ENCODE assay signal across 1 cellular context in the genomic region with DNA sequence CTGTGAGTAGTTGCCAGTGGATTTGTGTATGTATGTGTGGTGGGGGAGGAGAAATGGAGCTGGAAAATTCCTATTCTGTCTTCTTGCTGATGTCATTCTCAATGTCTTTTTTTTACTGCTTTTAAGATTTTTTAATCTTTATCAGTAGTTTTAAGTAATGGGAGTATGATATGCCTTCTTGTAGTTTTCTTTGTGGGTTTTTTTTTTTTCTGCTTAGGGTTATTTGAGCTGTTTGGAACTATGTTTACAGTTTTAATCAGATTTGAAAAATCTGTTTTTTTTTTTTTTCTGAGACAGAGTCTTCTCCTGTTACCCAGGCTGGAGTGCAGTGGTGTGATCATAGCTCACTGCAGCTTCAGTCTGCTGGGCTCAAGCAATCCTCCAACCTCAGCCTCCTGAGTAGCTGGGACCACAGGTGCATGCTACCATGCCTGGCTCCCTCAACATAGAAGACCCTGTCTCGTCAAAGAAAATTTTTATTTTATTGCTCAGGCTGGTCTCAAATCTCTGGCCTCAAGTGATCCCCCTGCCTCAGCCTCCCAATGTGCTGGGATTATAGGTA.
TF ChIP-seq lines count a peak whose summit lies in the region.

No MANE protein-coding gene starts in this region.

TF ChIP-seq in K562, 482 proteins besides CTCF, POLR2A, EP300 and RAD21 (continues in another document):
- peak; percentile 70 for TF ChIP-seq ZBTB40 (IDR thresholded peaks at IDR 0.05)
- no peak for TF ChIP-seq ZBTB40 (CRISPR knock-in tag; IDR thresholded peaks at IDR 0.05)
- no peak for TF ChIP-seq ARID2 (IDR thresholded peaks at IDR 0.05)
- TF ChIP-seq ZFPM2 (CRISPR knock-in tag; IDR thresholded peaks at IDR 0.05) = no peak
- TF ChIP-seq SMARCA4 (IDR thresholded peaks at IDR 0.05) = peak; percentile 10; the same call in 1 of the 2 replicates
- no peak for TF ChIP-seq TRIM28 (IDR thresholded peaks at IDR 0.05)
- TF ChIP-seq, protein P1, sequence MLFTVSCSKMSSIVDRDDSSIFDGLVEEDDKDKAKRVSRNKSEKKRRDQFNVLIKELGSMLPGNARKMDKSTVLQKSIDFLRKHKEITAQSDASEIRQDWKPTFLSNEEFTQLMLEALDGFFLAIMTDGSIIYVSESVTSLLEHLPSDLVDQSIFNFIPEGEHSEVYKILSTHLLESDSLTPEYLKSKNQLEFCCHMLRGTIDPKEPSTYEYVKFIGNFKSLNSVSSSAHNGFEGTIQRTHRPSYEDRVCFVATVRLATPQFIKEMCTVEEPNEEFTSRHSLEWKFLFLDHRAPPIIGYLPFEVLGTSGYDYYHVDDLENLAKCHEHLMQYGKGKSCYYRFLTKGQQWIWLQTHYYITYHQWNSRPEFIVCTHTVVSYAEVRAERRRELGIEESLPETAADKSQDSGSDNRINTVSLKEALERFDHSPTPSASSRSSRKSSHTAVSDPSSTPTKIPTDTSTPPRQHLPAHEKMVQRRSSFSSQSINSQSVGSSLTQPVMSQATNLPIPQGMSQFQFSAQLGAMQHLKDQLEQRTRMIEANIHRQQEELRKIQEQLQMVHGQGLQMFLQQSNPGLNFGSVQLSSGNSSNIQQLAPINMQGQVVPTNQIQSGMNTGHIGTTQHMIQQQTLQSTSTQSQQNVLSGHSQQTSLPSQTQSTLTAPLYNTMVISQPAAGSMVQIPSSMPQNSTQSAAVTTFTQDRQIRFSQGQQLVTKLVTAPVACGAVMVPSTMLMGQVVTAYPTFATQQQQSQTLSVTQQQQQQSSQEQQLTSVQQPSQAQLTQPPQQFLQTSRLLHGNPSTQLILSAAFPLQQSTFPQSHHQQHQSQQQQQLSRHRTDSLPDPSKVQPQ (CRISPR knock-in tag; IDR thresholded peaks at IDR 0.05; ENCODE audit: borderline replicate concordance) = no peak
- TF ChIP-seq SREBF2 (CRISPR knock-in tag; IDR thresholded peaks at IDR 0.05) = no peak
- no peak for TF ChIP-seq CCNT2 (IDR thresholded peaks at IDR 0.05; ENCODE audit: borderline replicate concordance, extremely low read depth, insufficient read length, low read depth, low read length)
- TF ChIP-seq ELF4 (CRISPR knock-in tag; IDR thresholded peaks at IDR 0.05) = no peak
- TF ChIP-seq HMGN3 (IDR thresholded peaks at IDR 0.05; ENCODE audit: borderline replicate concordance, extremely low read depth, insufficient read length, low read depth, low read length) = no peak
- no peak for TF ChIP-seq HDAC2 (IDR thresholded peaks at IDR 0.05)
- no peak for TF ChIP-seq KLF10 (CRISPR knock-in tag; IDR thresholded peaks at IDR 0.05)
- TF ChIP-seq ZKSCAN8 (CRISPR knock-in tag; IDR thresholded peaks at IDR 0.05) = no peak
- TF ChIP-seq ZNF785 (CRISPR knock-in tag; IDR thresholded peaks at IDR 0.05) = no peak
- no peak for TF ChIP-seq PURB (CRISPR knock-in tag; IDR thresholded peaks at IDR 0.05; ENCODE audit: low read depth)
- TF ChIP-seq SETDB1 (IDR thresholded peaks at IDR 0.05; ENCODE audit: low read length) = no peak
- no peak for TF ChIP-seq NUFIP1 (IDR thresholded peaks at IDR 0.05; ENCODE audit: partially characterized antibody)
- no peak for TF ChIP-seq POU5F1 (IDR thresholded peaks at IDR 0.05; ENCODE audit: borderline replicate concordance, low read depth, low read length, partially characterized antibody)
- TF ChIP-seq, protein P2, sequence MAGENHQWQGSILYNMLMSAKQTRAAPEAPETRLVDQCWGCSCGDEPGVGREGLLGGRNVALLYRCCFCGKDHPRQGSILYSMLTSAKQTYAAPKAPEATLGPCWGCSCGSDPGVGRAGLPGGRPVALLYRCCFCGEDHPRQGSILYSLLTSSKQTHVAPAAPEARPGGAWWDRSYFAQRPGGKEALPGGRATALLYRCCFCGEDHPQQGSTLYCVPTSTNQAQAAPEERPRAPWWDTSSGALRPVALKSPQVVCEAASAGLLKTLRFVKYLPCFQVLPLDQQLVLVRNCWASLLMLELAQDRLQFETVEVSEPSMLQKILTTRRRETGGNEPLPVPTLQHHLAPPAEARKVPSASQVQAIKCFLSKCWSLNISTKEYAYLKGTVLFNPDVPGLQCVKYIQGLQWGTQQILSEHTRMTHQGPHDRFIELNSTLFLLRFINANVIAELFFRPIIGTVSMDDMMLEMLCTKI (IDR thresholded peaks at IDR 0.05; ENCODE audit: partially characterized antibody) = no peak
- no peak for TF ChIP-seq ZBTB1 (CRISPR knock-in tag; IDR thresholded peaks at IDR 0.05; ENCODE audit: borderline replicate concordance, low read depth)
- TF ChIP-seq PPARD (CRISPR knock-in tag; IDR thresholded peaks at IDR 0.05) = no peak
- TF ChIP-seq HSF4 (CRISPR knock-in tag; IDR thresholded peaks at IDR 0.05; ENCODE audit: borderline replicate concordance) = no peak
- TF ChIP-seq KLF16 (IDR thresholded peaks at IDR 0.05) = no peak
- TF ChIP-seq DPF2 (IDR thresholded peaks at IDR 0.05) = peak; percentile 39; the same call in 1 of the 2 replicates
- no peak for TF ChIP-seq MCM5 (IDR thresholded peaks at IDR 0.05; ENCODE audit: low read depth)
- peak; percentile 51 for TF ChIP-seq ZNF512 (tag; IDR thresholded peaks at IDR 0.05)
- no peak for TF ChIP-seq ZBTB11 (CRISPR knock-in tag; IDR thresholded peaks at IDR 0.05)
- TF ChIP-seq SIRT6 (IDR thresholded peaks at IDR 0.05; ENCODE audit: low read depth, low read length) = no peak
- no peak for TF ChIP-seq CBX5 (IDR thresholded peaks at IDR 0.05; ENCODE audit: borderline replicate concordance, low read depth)
- no peak for TF ChIP-seq EHMT2 (IDR thresholded peaks at IDR 0.05)
- no peak for TF ChIP-seq ARHGAP35 (IDR thresholded peaks at IDR 0.05; ENCODE audit: partially characterized antibody)
- no peak for TF ChIP-seq SAFB (IDR thresholded peaks at IDR 0.05; ENCODE audit: borderline replicate concordance, low read depth, low read length)
- TF ChIP-seq ZFP30 (CRISPR knock-in tag; IDR thresholded peaks at IDR 0.05; ENCODE audit: borderline replicate concordance) = no peak
- TF ChIP-seq NELFE (IDR thresholded peaks at IDR 0.05; ENCODE audit: insufficient read depth, insufficient read length) = no peak
- TF ChIP-seq CEBPG (CRISPR knock-in tag; IDR thresholded peaks at IDR 0.05) = no peak
- no peak for TF ChIP-seq CEBPG (tag; conservative IDR thresholded peaks at IDR 0.05 in 1 of 2, IDR thresholded peaks at IDR 0.05 in 1 of 2)
- no peak for TF ChIP-seq ZSCAN32 (CRISPR knock-in tag; IDR thresholded peaks at IDR 0.05)
- no peak for TF ChIP-seq ZNF764 (CRISPR knock-in tag; IDR thresholded peaks at IDR 0.05; ENCODE audit: low read depth)
- TF ChIP-seq FOXM1 (IDR thresholded peaks at IDR 0.05; ENCODE audit: low read depth) = no peak
- no peak for TF ChIP-seq FOXM1 (CRISPR knock-in tag; IDR thresholded peaks at IDR 0.05; ENCODE audit: low read depth)
- TF ChIP-seq TEAD2 (tag; IDR thresholded peaks at IDR 0.05) = no peak
- no peak for TF ChIP-seq ZFP36 (IDR thresholded peaks at IDR 0.05; ENCODE audit: low read depth, low read length, partially characterized antibody)
- TF ChIP-seq SMARCA5 (IDR thresholded peaks at IDR 0.05) = 0 out of 2 replicates have a peak, but pooled peaks have one; percentile 7
- no peak for TF ChIP-seq SMARCE1 (IDR thresholded peaks at IDR 0.05)
- no peak for TF ChIP-seq IFI16 (CRISPR knock-in tag; IDR thresholded peaks at IDR 0.05)
- TF ChIP-seq HNRNPK (IDR thresholded peaks at IDR 0.05; ENCODE audit: low read depth, low read length, poor library complexity, severe bottlenecking) = no peak
- no peak for TF ChIP-seq ZFP1 (CRISPR knock-in tag; IDR thresholded peaks at IDR 0.05)
